11 cellular contexts compared by ENCODE assay signal in the genomic region with DNA sequence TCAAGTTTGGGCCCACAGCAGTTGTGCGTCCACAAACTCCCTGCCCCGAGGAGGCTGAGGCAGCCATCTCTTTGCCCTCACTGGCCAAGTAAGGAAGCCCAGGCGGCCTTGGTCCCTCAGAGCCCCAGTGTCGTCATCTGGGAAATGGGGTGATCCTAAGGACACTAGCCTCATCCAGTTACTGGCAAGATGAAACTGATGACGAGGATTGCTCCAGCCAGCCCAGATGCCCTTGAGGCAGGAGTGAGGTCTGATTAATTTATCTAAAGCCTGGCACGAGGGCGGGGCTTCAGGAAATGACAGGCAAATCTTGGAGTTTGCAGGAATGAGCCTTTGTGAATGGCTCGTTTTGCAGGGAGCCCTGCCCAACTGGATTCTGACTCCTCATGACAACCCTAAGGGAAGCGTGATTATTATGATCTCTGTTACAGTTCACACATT. TPM values are rescaled to one million over a fixed set of nuclear protein-coding genes. Genes with fewer than 3 reads are reported as not detected.
A peak's percentile ranks its signal among the peaks of the same experiment; 100 is the strongest.
DNase-seq lines count a peak whose midpoint lies in the region; ATAC-seq lines count a peak whose summit lies in the region.
"Had no signal": no experiment of that assay in that cellular context is flagged by ENCODE, and none has a peak within 500 bp of the region (broad histone marks: within the 10 kb centered on the region; RNA-seq: fewer than 3 reads in every experiment).

No MANE protein-coding gene starts in this region.

- no peak for ATAC-seq in activated naive CD4-positive, alpha-beta T cell treated with anti-CD3 and anti-CD28 coated beads, Interleukin-2, amount 50 U/mL, for 72 hours
- ATAC-seq in activated naive CD8-positive, alpha-beta T cell treated with anti-CD3 and anti-CD28 coated beads, Interleukin-2, amount 50 U/mL, for 24 hours = no peak
- ATAC-seq in right cardiac atrium (no peak), GM18861 (IDR thresholded peaks at IDR 0.05; ENCODE audit: unreplicated experiment) (no peak)

- no peaks in the 10 kb centered on the region for H3K27me3 Mint-ChIP-seq in activated naive CD4-positive, alpha-beta T cell treated with anti-CD3 and anti-CD28 coated beads, Interleukin-2, amount 50 U/mL, for 24 hours
- no peaks in the 10 kb centered on the region for H3K27me3 Mint-ChIP-seq in activated naive CD8-positive, alpha-beta T cell treated with anti-CD3 and anti-CD28 coated beads, Interleukin-2, amount 50 U/mL, for 24 hours

- peaks cover 10% of the 10 kb centered on the region for H3K4me1 ChIP-seq in right cardiac atrium (ENCODE audit: control insufficient read depth, insufficient read depth, low read length)

- H3K4me3 Mint-ChIP-seq in activated naive CD4-positive, alpha-beta T cell treated with anti-CD3 and anti-CD28 coated beads, Interleukin-2, amount 50 U/mL, for 24 hours = peak overlapping the region; percentile 94
- H3K4me3 Mint-ChIP-seq in activated naive CD8-positive, alpha-beta T cell treated with anti-CD3 and anti-CD28 coated beads, Interleukin-2, amount 50 U/mL, for 24 hours = peak overlapping the region; percentile 95

- H3K4me1 Mint-ChIP-seq in activated naive CD4-positive, alpha-beta T cell treated with anti-CD3 and anti-CD28 coated beads, Interleukin-2, amount 50 U/mL, for 24 hours = peaks cover 41% of the 10 kb centered on the region
- H3K4me1 Mint-ChIP-seq in activated naive CD8-positive, alpha-beta T cell treated with anti-CD3 and anti-CD28 coated beads, Interleukin-2, amount 50 U/mL, for 24 hours = peaks cover 41% of the 10 kb centered on the region

- no peak overlapping the region for H3K4me3 ChIP-seq in right cardiac atrium (ENCODE audit: low read length)

- no peak overlapping the region for H3K27ac Mint-ChIP-seq in activated naive CD4-positive, alpha-beta T cell treated with anti-CD3 and anti-CD28 coated beads, Interleukin-2, amount 50 U/mL, for 24 hours
- no peak overlapping the region for H3K27ac Mint-ChIP-seq in activated naive CD4-positive, alpha-beta T cell treated with anti-CD3 and anti-CD28 coated beads, Interleukin-2, amount 50 U/mL, for 72 hours
- no peak overlapping the region for H3K27ac Mint-ChIP-seq in activated naive CD8-positive, alpha-beta T cell treated with anti-CD3 and anti-CD28 coated beads, Interleukin-2, amount 50 U/mL, for 24 hours

- intact Hi-C loops in right cardiac atrium (cut with DNase I) = no loop called here

- H3K9me3 Mint-ChIP-seq in activated naive CD4-positive, alpha-beta T cell treated with anti-CD3 and anti-CD28 coated beads, Interleukin-2, amount 50 U/mL, for 24 hours = no peaks in the 10 kb centered on the region
- H3K9me3 Mint-ChIP-seq in activated naive CD4-positive, alpha-beta T cell treated with anti-CD3 and anti-CD28 coated beads, Interleukin-2, amount 50 U/mL, for 72 hours = no peaks in the 10 kb centered on the region
- no peaks in the 10 kb centered on the region for H3K9me3 Mint-ChIP-seq in activated naive CD8-positive, alpha-beta T cell treated with anti-CD3 and anti-CD28 coated beads, Interleukin-2, amount 50 U/mL, for 24 hours

- DNase-seq in activated naive CD4-positive, alpha-beta T cell treated with anti-CD3 and anti-CD28 coated beads, Interleukin-2, amount 50 U/mL, for 72 hours (ENCODE audit: low spot score in 2 of 2) = no peak
- DNase-seq in activated naive CD8-positive, alpha-beta T cell treated with anti-CD3 and anti-CD28 coated beads, Interleukin-2, amount 50 U/mL, for 24 hours = no peak
- DNase-seq in right cardiac atrium (peak in 1 of 3 donors; percentile 68), AG08395 (ENCODE audit: low spot score) (no peak), NCI-H2227 treated with DMSO at 0.1 percent for 48 hours (lab: John Stamatoyannopoulos, UW) (no peak)
- DNase-seq: NCI-H1105, trophoblast cell had no signal

- no peaks in the 10 kb centered on the region for H3K27me3 ChIP-seq in right cardiac atrium (ENCODE audit: control insufficient read depth, insufficient read depth)

- H3K36me3 Mint-ChIP-seq in activated naive CD4-positive, alpha-beta T cell treated with anti-CD3 and anti-CD28 coated beads, Interleukin-2, amount 50 U/mL, for 24 hours = no peaks in the 10 kb centered on the region
- peaks cover 8% of the 10 kb centered on the region in 2 donors for H3K36me3 Mint-ChIP-seq in activated naive CD4-positive, alpha-beta T cell treated with anti-CD3 and anti-CD28 coated beads, Interleukin-2, amount 50 U/mL, for 72 hours
- H3K36me3 Mint-ChIP-seq in activated naive CD8-positive, alpha-beta T cell treated with anti-CD3 and anti-CD28 coated beads, Interleukin-2, amount 50 U/mL, for 24 hours (ENCODE audit: low read depth) = peaks cover 6% of the 10 kb centered on the region

- H3K9me3 ChIP-seq in right cardiac atrium (ENCODE audit: control insufficient read depth, low read length) = no peaks in the 10 kb centered on the region

- WGBS in right cardiac atrium = 60% methylated on average over 9 of the region's 9 CpGs

- H3K27ac ChIP-seq in right cardiac atrium (ENCODE audit: low read length) (peak overlapping the region; percentile 76), temporal lobe (ENCODE audit: low read depth, low read length) (peak overlapping the region; percentile 33)

RNA-seq across cellular contexts. Expression of gene LIPE, which starts 5.6 kb away (rescaled TPM):
- 10 to 100 TPM; 13.6 to 27.0 TPM for total RNA-seq in activated naive CD4-positive, alpha-beta T cell treated with anti-CD3 and anti-CD28 coated beads, Interleukin-2, amount 50 U/mL, for 72 hours
- total RNA-seq in right cardiac atrium (10 to 100 TPM in 2 of 4 donors, 1 to 10 TPM in 2; 9.4 to 44.9 (median 12.3) TPM), temporal lobe (6.9 TPM)
- polyA plus RNA-seq in right cardiac atrium = 81.6 TPM

RNA-seq across cellular contexts. Expression of gene CXCL17, which starts 21.1 kb away (rescaled TPM):
- not detected for total RNA-seq in activated naive CD4-positive, alpha-beta T cell treated with anti-CD3 and anti-CD28 coated beads, Interleukin-2, amount 50 U/mL, for 72 hours
- not detected for total RNA-seq in right cardiac atrium
- polyA plus RNA-seq in right cardiac atrium = not detected
- not detected for total RNA-seq in temporal lobe
- total RNA-seq: aorta had no signal

RNA-seq across cellular contexts. Expression of gene CNFN, which starts 31.5 kb away (rescaled TPM):
- not detected for total RNA-seq in activated naive CD4-positive, alpha-beta T cell treated with anti-CD3 and anti-CD28 coated beads, Interleukin-2, amount 50 U/mL, for 72 hours
- under 1 TPM in 3 of 4 donors, not detected in 1; 0.50 to 0.91 (median 0.66) TPM for total RNA-seq in right cardiac atrium
- 1.9 TPM for polyA plus RNA-seq in right cardiac atrium
- not detected for total RNA-seq in temporal lobe
